8 cellular contexts compared by ENCODE assay signal in the genomic region with DNA sequence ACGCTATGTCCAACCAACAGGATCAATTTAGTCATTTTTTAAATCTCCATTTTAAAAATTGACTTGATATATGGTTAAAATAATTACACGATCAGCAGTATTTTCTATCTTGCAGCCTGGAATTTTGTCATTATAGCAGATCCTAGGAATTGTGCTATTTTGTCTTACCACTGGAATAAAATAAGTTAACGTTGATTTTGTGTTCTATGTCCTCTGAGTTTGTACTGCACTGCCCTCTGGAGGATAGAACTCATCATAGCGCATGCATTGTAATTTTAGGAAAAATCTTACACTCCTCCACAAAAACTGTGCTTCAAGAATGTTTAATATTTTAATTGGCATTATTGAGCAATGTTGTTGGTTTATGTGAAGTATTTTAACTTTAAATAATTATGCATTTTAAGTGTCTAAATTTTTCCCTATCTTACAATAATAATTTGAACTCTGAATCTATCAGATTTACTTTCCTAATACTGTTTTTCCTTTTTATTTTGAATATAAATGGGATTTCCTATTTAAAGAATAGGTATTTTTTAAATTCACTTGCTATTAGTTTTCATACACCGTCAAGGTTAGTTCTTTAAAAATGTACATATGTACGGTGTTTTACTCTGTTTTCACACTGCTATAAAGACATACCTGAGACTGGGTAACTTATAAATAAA.
A peak's percentile ranks its signal among the peaks of the same experiment; 100 is the strongest.
DNase-seq lines count a peak whose midpoint lies in the region; ATAC-seq, FAIRE-seq and TF ChIP-seq lines count a peak whose summit lies in the region.

No MANE protein-coding gene starts in this region.

- H3K4me1 ChIP-seq in MM.1S (ENCODE audit: low read length) (no peaks in the 10 kb centered on the region), adrenal gland (replicated peaks in 1 of 2) (no peaks in the 10 kb centered on the region), HepG2 (ENCODE audit: insufficient read depth, low read length) (no peaks in the 10 kb centered on the region)

- POLR2A ChIA-PET in HepG2 (lab: Yijun Ruan, JAX), result no interaction called here

- H3K27ac ChIP-seq in MM.1S (ENCODE audit: low read length) (no peak overlapping the region), adrenal gland (no peak overlapping the region), HepG2 (ENCODE audit: extremely low read length, insufficient read depth, low read length) (no peak overlapping the region)

- no peaks in the 10 kb centered on the region for H3K9me2 ChIP-seq in MM.1S (replicated peaks; ENCODE audit: insufficient read depth, low read length)

- intact Hi-C loops in adrenal gland (cut with DNase I), result no loop called here
- intact Hi-C loops in HepG2 (cut with micrococcal nuclease; ENCODE audit: unreplicated experiment), result loop anchor here (1.0 to 5.0 kb wide), 2 partner anchors 276 to 1148 kb away; no protein-coding TSS in a partner anchor

- no peak overlapping the region for H3K9ac ChIP-seq in MM.1S (ENCODE audit: low read length)
- no peak overlapping the region for H3K9ac ChIP-seq in HepG2 (ENCODE audit: insufficient read depth, low read depth, low read length)

- no TSS peak for BruUV-seq in HepG2 (replicated peaks; lab: Mats Ljungman, UMichigan)

- H3K36me3 ChIP-seq in MM.1S (replicated peaks; ENCODE audit: insufficient read depth, low read length) (no peaks in the 10 kb centered on the region), adrenal gland (replicated peaks in 1 of 2) (no peaks in the 10 kb centered on the region), HepG2 (replicated peaks in 1 of 2; ENCODE audit: control insufficient read depth in 1 of 2, insufficient read depth in 2 of 2, low read length in 2 of 2) (no peaks in the 10 kb centered on the region)

- no peaks in the 10 kb centered on the region for H4K20me1 ChIP-seq in MM.1S (ENCODE audit: insufficient read depth, low read length)
- no peaks in the 10 kb centered on the region for H4K20me1 ChIP-seq in HepG2 (ENCODE audit: insufficient read depth, low read length)

- CTCF ChIA-PET in HepG2 (lab: Yijun Ruan, JAX; ENCODE audit: low intra/inter-chr PET ratio, low total read pairs), result interaction anchor here (1.3 kb wide), 1 partner anchor 294 kb away, joined by 3 read pairs; no protein-coding TSS in a partner anchor

- TF ChIP-seq POLR2A in adrenal gland (IDR thresholded peaks at IDR 0.05) (no peak), HepG2 (IDR thresholded peaks at IDR 0.05; ENCODE audit: insufficient read depth in 1 of 2, low read depth in 2 of 2, low read length in 2 of 2) (no peak)

- H3K4me2 ChIP-seq in MM.1S (ENCODE audit: low read depth, low read length) (no peak overlapping the region), HepG2 (ENCODE audit: low read depth, low read length) (no peak overlapping the region)

- in situ Hi-C loops in HepG2 (cut with HindIII; ENCODE audit: extremely low pct_ligation_motif_present, low pct_unique_long_range_greater_than_20kb), result loop anchor here (10.0 kb wide), 1 partner anchor 294 kb away; no protein-coding TSS in a partner anchor

- FAIRE-seq in HepG2 (lab: Jason Lieb, UNC), result peak; percentile 67

- TF ChIP-seq CTCF in AG09309 (IDR thresholded peaks at IDR 0.05; ENCODE audit: control insufficient read depth, insufficient read depth, low read depth, low read length, missing control alignments) (peak; percentile 72), MM.1S (IDR thresholded peaks at IDR 0.05; ENCODE audit: low read length) (peak; percentile 93), adrenal gland (IDR thresholded peaks at IDR 0.05) (peak; percentile 34 to 66 (median 50)), HepG2 (CRISPR knock-in tag; IDR thresholded peaks at IDR 0.05) (peak; percentile 63)

- WGBS in adrenal gland, 4 donors, result 32 to 37% (median 35%) methylated on average over 6 of the region's 6 CpGs
- WGBS in HepG2 (ENCODE audit: low lambda C conversion rate), result 25% methylated on average over 6 of the region's 6 CpGs

- DNase-seq in AG09309 (ENCODE audit: low read depth) (no peak), MM.1S (peak; percentile 52), adrenal gland (peak in 3 of 7 donors; percentile 7 to 35 (median 16)), HepG2 (ENCODE audit: low spot score) (peak; percentile 15), islet precursor cell (no peak), NCI-H187 (lab: John Stamatoyannopoulos, UW) (no peak)
- no peak for DNase-seq in central memory CD4-positive, alpha-beta T cell

- H3K79me2 ChIP-seq in MM.1S (ENCODE audit: low read length), result no peaks in the 10 kb centered on the region
- no peaks in the 10 kb centered on the region for H3K79me2 ChIP-seq in HepG2 (ENCODE audit: insufficient read depth, low read length)

- H3K27me3 ChIP-seq in MM.1S (replicated peaks; ENCODE audit: insufficient read depth, low read length) (no peaks in the 10 kb centered on the region), adrenal gland (no peaks in the 10 kb centered on the region), HepG2 (ENCODE audit: control insufficient read depth in 1 of 2, insufficient read depth in 2 of 2, low read length in 2 of 2) (no peaks in the 10 kb centered on the region)

- TF ChIP-seq RAD21 in HepG2 (CRISPR knock-in tag; IDR thresholded peaks at IDR 0.05), result no peak

- peak; percentile 69 for ATAC-seq in GM18511 (IDR thresholded peaks at IDR 0.05; ENCODE audit: unreplicated experiment)
- peak; percentile 45; the same call in 2 of the 3 replicates for ATAC-seq in HepG2

- no peak overlapping the region for H3K4me3 ChIP-seq in AG09309 (ENCODE audit: control insufficient read depth, low read depth, low read length)
- no peak overlapping the region for H3K4me3 ChIP-seq in MM.1S (ENCODE audit: low read length)
- no peak overlapping the region for H3K4me3 ChIP-seq in adrenal gland
- H3K4me3 ChIP-seq in HepG2 (replicated peaks in 1 of 3; ENCODE audit: insufficient read depth in 1 of 3, low read depth in 2 of 3, low read length in 3 of 3), result no peak overlapping the region

- H2AFZ ChIP-seq in MM.1S (ENCODE audit: low read length), result no peak overlapping the region
- no peak overlapping the region for H2AFZ ChIP-seq in HepG2 (ENCODE audit: low read length)

- no peak for TF ChIP-seq EP300 in HepG2 (IDR thresholded peaks at IDR 0.05; ENCODE audit: low read depth in 2 of 2, low read length in 2 of 2)
- TF ChIP-seq EP300 in HepG2 (CRISPR knock-in tag; IDR thresholded peaks at IDR 0.05; ENCODE audit: borderline replicate concordance), result no peak

- H3K9me3 ChIP-seq in MM.1S (replicated peaks; ENCODE audit: insufficient read depth, low read length) (no peaks in the 10 kb centered on the region), adrenal gland (replicated peaks in 1 of 3) (no peaks in the 10 kb centered on the region), HepG2 (ENCODE audit: low read length) (no peaks in the 10 kb centered on the region)

- no peaks in the 10 kb centered on the region for H3F3A ChIP-seq in MM.1S (ENCODE audit: insufficient read depth, low read length)

TF ChIP-seq in HepG2, 621 proteins besides CTCF, POLR2A, EP300 and RAD21:
- no peak for TF ChIP-seq PRPF4 (IDR thresholded peaks at IDR 0.05; ENCODE audit: low read depth, low read length, poor library complexity, severe bottlenecking)
- TF ChIP-seq MAFF (IDR thresholded peaks at IDR 0.05; ENCODE audit: low read depth, low read length), result peak; percentile 71
- TF ChIP-seq STAG1 (CRISPR knock-in tag; IDR thresholded peaks at IDR 0.05), result peak; percentile 64
- peak; percentile 68 to 78 for TF ChIP-seq MAFK (conservative IDR thresholded peaks at IDR 0.05 in 1 of 2, IDR thresholded peaks at IDR 0.05 in 1 of 2; ENCODE audit: low read length in 2 of 2)

Comparison
In these comparisons a context has a peak if more than half of its experiments do, and no peak if none do; other contexts are left out.
1. DNase-seq: peak in MM.1S (single experiment) and HepG2 (single experiment); none in AG09309 (single experiment), central memory CD4-positive, alpha-beta T cell (single experiment), islet precursor cell (single experiment) and NCI-H187 (0 of 2).
2. Peak in every context shown above with its lines, with median percentiles within 50 percentile points of each other: CTCF ChIP-seq.